10 cellular contexts compared by ENCODE assay signal in genomic region chrX:119756926-119757635, GRCh38. TPM values are rescaled to one million over a fixed set of nuclear protein-coding genes. Genes with fewer than 3 reads are reported as not detected.
DNase-seq lines count a peak whose midpoint lies in the region; ATAC-seq, FAIRE-seq and TF ChIP-seq lines count a peak whose summit lies in the region.
"Had no signal": no experiment of that assay in that cellular context is flagged by ENCODE, and none has a peak within 500 bp of the region (broad histone marks: within the 10 kb centered on the region; RNA-seq: fewer than 3 reads in every experiment).

No MANE protein-coding gene starts in this region.

- H3K27ac ChIP-seq in KMS-11 (peak overlapping the region; percentile 100), GM12878 (ENCODE audit: control insufficient read depth, insufficient read depth) (peak overlapping the region; percentile 93)

- H3K27me3 ChIP-seq in Caco-2 (replicated peaks; ENCODE audit: control insufficient read depth, insufficient read depth, low read length), result no peaks in the 10 kb centered on the region
- H3K27me3 ChIP-seq in KMS-11 (ENCODE audit: insufficient read depth, low read depth), result no peaks in the 10 kb centered on the region
- H3K27me3 ChIP-seq in GM12878 (replicated peaks in 1 of 2; ENCODE audit: control insufficient read depth in 2 of 2, insufficient read depth in 2 of 2, low read length in 1 of 2), result no peaks in the 10 kb centered on the region

- H3K27ac Mint-ChIP-seq in Caco-2 (ENCODE audit: unreplicated experiment), result peak overlapping the region; percentile 92
- H3K27ac Mint-ChIP-seq in nephron, result no peak overlapping the region

- H3K4me2 ChIP-seq in KMS-11 (peak overlapping the region; percentile 71), GM12878 (ENCODE audit: control insufficient read depth, insufficient read depth) (peak overlapping the region; percentile 80; the same call in 1 of the 2 replicates)

- WGBS in GM12878 (ENCODE audit: insufficient coverage, insufficient replicate concordance, low lambda C conversion rate, missing lambda C conversion rate), result 53% methylated on average over 10 of the region's 10 CpGs

- POLR2A ChIA-PET in Caco-2 (lab: Charles Lee) (interaction anchor here (2.4 kb wide), 1 partner anchor 34 kb away, joined by 28 read pairs; the partner anchor contains the start of gene RPL39), GM12878 (lab: Charles Lee) (interaction anchor here (0.7 to 7.7 kb wide), 6 partner anchors 17 to 114 kb away, joined by 3 to 42 read pairs (median 4); partner anchors contain the start of gene SEPTIN6)

- H3K4me1 ChIP-seq in Caco-2, result no peaks in the 10 kb centered on the region
- H3K4me1 ChIP-seq in KMS-11 (ENCODE audit: low read depth, poor library complexity, severe bottlenecking), result peaks cover 69% of the 10 kb centered on the region
- H3K4me1 ChIP-seq in GM12878 (ENCODE audit: control insufficient read depth, insufficient read depth, low read length), result peaks cover 44% of the 10 kb centered on the region

- no peaks in the 10 kb centered on the region for H4K20me1 ChIP-seq in KMS-11 (ENCODE audit: insufficient read depth)
- H4K20me1 ChIP-seq in GM12878 (ENCODE audit: control insufficient read depth, insufficient read depth), result no peaks in the 10 kb centered on the region

- H3K36me3 ChIP-seq in Caco-2 (ENCODE audit: control insufficient read depth, insufficient read depth, low read length) (no peaks in the 10 kb centered on the region), KMS-11 (ENCODE audit: insufficient read depth) (no peaks in the 10 kb centered on the region), GM12878 (ENCODE audit: control insufficient read depth in 2 of 2, insufficient read depth in 2 of 2, low read length in 1 of 2) (no peaks in the 10 kb centered on the region)
- H3K36me3 ChIP-seq: esophagus squamous epithelium had no signal

- peak overlapping the region; percentile 67; the same call in 1 of the 2 replicates for H2AFZ ChIP-seq in KMS-11 (ENCODE audit: low read depth)
- H2AFZ ChIP-seq in GM12878 (ENCODE audit: control insufficient read depth, low read depth, low read length), result peak overlapping the region; percentile 48; the same call in 1 of the 2 replicates

- CTCF ChIA-PET in Caco-2 (lab: Charles Lee) (interaction anchor here (0.5 to 2.4 kb wide), 3 partner anchors 72 to 339 kb away, joined by 3 to 6 read pairs (median 4); no protein-coding TSS in a partner anchor), GM12878 (lab: Yijun Ruan, JAX) (interaction anchor here (0.6 to 7.1 kb wide), 14 partner anchors 8 to 147 kb away, joined by 3 to 78 read pairs (median 5); partner anchors contain the start of gene RPL39)

- TF ChIP-seq RAD21 in GM12878 (IDR thresholded peaks at IDR 0.05; ENCODE audit: insufficient read depth, low read depth, low read length), result no peak

- H3K27me3 Mint-ChIP-seq in Caco-2 (ENCODE audit: insufficient read depth, unreplicated experiment) (no peaks in the 10 kb centered on the region), nephron (ENCODE audit: low read depth) (peaks cover 33% of the 10 kb centered on the region)

- H3K4me3 Mint-ChIP-seq in Caco-2 (ENCODE audit: unreplicated experiment), result peak overlapping the region; percentile 97
- peak overlapping the region; percentile 86 to 89 (median 87) for H3K4me3 Mint-ChIP-seq in nephron

- TF ChIP-seq POLR2A in GM12878 (IDR thresholded peaks at IDR 0.05; ENCODE audit: low read depth, low read length), result no peak

- H3K36me3 Mint-ChIP-seq in Caco-2 (ENCODE audit: insufficient read depth, unreplicated experiment) (no peaks in the 10 kb centered on the region), nephron (ENCODE audit: low read depth) (no peaks in the 10 kb centered on the region)

- no peak for TF ChIP-seq CTCF in Caco-2 (IDR thresholded peaks at IDR 0.05; ENCODE audit: insufficient read depth in 1 of 2, low read depth in 1 of 2, low read length in 1 of 2, severe bottlenecking in 1 of 2, unreplicated experiment in 1 of 2)
- TF ChIP-seq CTCF in KMS-11 (conservative IDR thresholded peaks at IDR 0.05; ENCODE audit: low read depth, low read length), result no peak
- no peak for TF ChIP-seq CTCF in GM12878 (IDR thresholded peaks at IDR 0.05 in 2 of 3, conservative IDR thresholded peaks at IDR 0.05 in 1 of 3; ENCODE audit: control insufficient read depth in 2 of 3, extremely low read depth in 1 of 3, insufficient read depth in 1 of 3, low read depth in 3 of 3, low read length in 3 of 3)
- no peak for TF ChIP-seq CTCF in nephron (IDR thresholded peaks at IDR 0.05; ENCODE audit: unreplicated experiment in 3 of 3)

- DNase-seq in Caco-2 (no peak), GM12878 (ENCODE audit: low read depth, low spot score) (no peak), CD1c-positive myeloid dendritic cell (ENCODE audit: extremely low spot score) (no peak)
- DNase-seq in activated CD4-positive, CD25-positive, alpha-beta regulatory T cell treated with anti-CD3 and anti-CD28 coated beads, Interleukin-2, amount 50 U/mL, for 72 hours, result no peak
- DNase-seq: esophagus squamous epithelium had no signal

- no peaks in the 10 kb centered on the region for H3K9me3 ChIP-seq in Caco-2
- H3K9me3 ChIP-seq in GM12878 (replicated peaks; ENCODE audit: control insufficient read depth, insufficient read depth, low read length), result no peaks in the 10 kb centered on the region; the same call in 2 of the 3 replicates
- H3K9me3 ChIP-seq: esophagus squamous epithelium had no signal

- no peak for FAIRE-seq in GM12878 (lab: Jason Lieb, UNC)
- FAIRE-seq: TTC549 had no signal

- RAD21 ChIA-PET in GM12878 (lab: Charles Lee; ENCODE audit: unreplicated experiment), result interaction anchor here (0.7 to 12.8 kb wide), 14 partner anchors 8 to 494 kb away, joined by 3 to 128 read pairs (median 4); partner anchors contain the start of genes NKRF, RPL39, SEPTIN6 and ZBTB33

- peak overlapping the region; percentile 86 for H3K9ac ChIP-seq in KMS-11
- peak overlapping the region; percentile 59 for H3K9ac ChIP-seq in GM12878 (ENCODE audit: control insufficient read depth, insufficient read depth, low read length)

- BruUV-seq in Caco-2 (replicated peaks; lab: Mats Ljungman, UMichigan), result TSS peak; percentile 27
- no TSS peak for BruUV-seq in GM12878 (replicated peaks; lab: Mats Ljungman, UMichigan)

- ATAC-seq in GM12878 (0 out of 3 replicates have a peak, but pooled peaks have one; percentile 4), GM19455 (IDR thresholded peaks at IDR 0.05; ENCODE audit: unreplicated experiment) (no peak), HG03439 (IDR thresholded peaks at IDR 0.05; ENCODE audit: unreplicated experiment) (no peak)

- H3K4me1 Mint-ChIP-seq in Caco-2 (ENCODE audit: low read depth, unreplicated experiment) (peaks cover 13% of the 10 kb centered on the region), nephron (peaks cover 21% of the 10 kb centered on the region)

- SMC1A ChIA-PET in GM12878 (lab: Charles Lee; ENCODE audit: uncharacterized antibody, unreplicated experiment), result interaction anchor here (0.9 to 6.5 kb wide), 15 partner anchors 13 to 138 kb away, joined by 3 to 61 read pairs (median 4); partner anchors contain the start of gene SEPTIN6

- H3K9me3 Mint-ChIP-seq in Caco-2 (ENCODE audit: unreplicated experiment) (no peaks in the 10 kb centered on the region), nephron (peaks cover 9% of the 10 kb centered on the region)

- H3K4me3 ChIP-seq in Caco-2 (ENCODE audit: low read depth, low read length) (peak overlapping the region; percentile 46), KMS-11 (IDR thresholded peaks at IDR 0.05; ENCODE audit: insufficient read depth, low read depth, low read length) (no peak overlapping the region), GM12878 (no peak overlapping the region)

- peaks cover 5% of the 10 kb centered on the region; the same call in 1 of the 2 replicates for H3K79me2 ChIP-seq in KMS-11 (ENCODE audit: insufficient read depth, low read depth)
- no peaks in the 10 kb centered on the region; the same call in none of the 2 replicates for H3K79me2 ChIP-seq in GM12878 (ENCODE audit: control insufficient read depth, insufficient read depth, low read length)

- intact Hi-C loops in Caco-2 (cut with micrococcal nuclease; ENCODE audit: unreplicated experiment) (loop anchor here (10.0 kb wide), 1 partner anchor 242 kb away; no protein-coding TSS in a partner anchor), GM12878 (cut with micrococcal nuclease; ENCODE audit: unreplicated experiment) (loop anchor here (1.0 to 2.0 kb wide), 3 partner anchors 22 to 109 kb away; no protein-coding TSS in a partner anchor)

- no peak for TF ChIP-seq EP300 in GM12878 (IDR thresholded peaks at IDR 0.05; ENCODE audit: borderline replicate concordance in 1 of 2, control insufficient read depth in 1 of 2, low read depth in 2 of 2, low read length in 2 of 2)

- in situ Hi-C loops in GM12878 (cut with MboI), result no loop called here

RNA-seq across cellular contexts. Expression of gene SOWAHD, which starts 1.3 kb away (rescaled TPM):
- total RNA-seq in Caco-2 (2022) (2.0 and 2.2 TPM in 2 replicates), GM12878 (2014; rRNA removed) (5.4 and 5.6 TPM in 2 replicates), GM12878 (2014; rRNA removed; fragmentation: Illumina TruSeq; extraction: Trizol) (1.5 and 1.6 TPM in 2 replicates), GM12878 (2021) (7.4 and 7.8 TPM in 2 replicates)
- total RNA-seq in GM12878 (2013; cell fraction: nucleolus; rRNA removed), result 3.8 and 5.0 TPM in 2 replicates
- polyA plus RNA-seq in GM12878 (2011; ENCODE audit: low read depth), result not detected
- polyA plus RNA-seq in GM12878 (2011; rRNA removed) (1.3 and 2.2 TPM in 2 replicates), GM12878 (2014; fragmentation: Illumina TruSeq; extraction: Trizol) (0.41 and 1.4 TPM in 2 replicates), GM12878 (2014; fragmentation: Nextera tagmentation; extraction: Ambion mirVana) (under 1 TPM; 0.27 to 0.69 TPM), GM12878 (2014; rRNA removed) (5.7 and 6.1 TPM in 2 replicates), GM12878 (2016; fragmentation: Nextera tagmentation; extraction: Ambion mirVana) (1 to 10 TPM; 2.9 to 3.7 TPM)
- polyA plus RNA-seq in GM12878 (2011; cell fraction: cytosol; rRNA removed), result 2.3 and 3.7 TPM in 2 replicates
- 2.3 TPM in 2 replicates for polyA plus RNA-seq in GM12878 (2011; cell fraction: nucleus; rRNA removed)
- polyA plus RNA-seq in GM12878 (2012), result 1.0 and 2.8 TPM in 2 replicates
- 0.37 and 1.6 TPM in 2 replicates for polyA minus RNA-seq in GM12878 (2011; rRNA and poly(A)+ RNA removed)
- polyA minus RNA-seq in GM12878 (2011; cell fraction: cytosol; rRNA and poly(A)+ RNA removed), result 0.94 and 1.1 TPM in 2 replicates
- 0.67 and 1.1 TPM in 2 replicates for polyA minus RNA-seq in GM12878 (2011; cell fraction: nucleus; rRNA and poly(A)+ RNA removed)

RNA-seq across cellular contexts. Expression of gene RPL39, which starts 34.3 kb away (rescaled TPM):
- 1,700 and 1,787 TPM in 2 replicates for total RNA-seq in Caco-2 (2022)
- 298 and 461 TPM in 2 replicates for total RNA-seq in GM12878 (2013; cell fraction: nucleolus; rRNA removed)
- 1,792 and 2,082 TPM in 2 replicates for total RNA-seq in GM12878 (2014; rRNA removed)
- 3,753 and 4,112 TPM in 2 replicates for total RNA-seq in GM12878 (2014; rRNA removed; fragmentation: Illumina TruSeq; extraction: Trizol)
- 2,274 and 2,439 TPM in 2 replicates for total RNA-seq in GM12878 (2021)
- polyA plus RNA-seq in GM12878 (2011; ENCODE audit: low read depth), result 4,793 TPM
- polyA plus RNA-seq in GM12878 (2011; rRNA removed), result 4,235 and 5,931 TPM in 2 replicates
- polyA plus RNA-seq in GM12878 (2011; cell fraction: cytosol; rRNA removed), result 2,324 and 2,798 TPM in 2 replicates
- polyA plus RNA-seq in GM12878 (2011; cell fraction: nucleus; rRNA removed), result 799 and 1,687 TPM in 2 replicates
- polyA plus RNA-seq in GM12878 (2012), result 9,814 and 10,250 TPM in 2 replicates
- 6,541 and 7,422 TPM in 2 replicates for polyA plus RNA-seq in GM12878 (2014; fragmentation: Illumina TruSeq; extraction: Trizol)
- 1,000 to 10,000 TPM; 4,146 to 5,350 TPM for polyA plus RNA-seq in GM12878 (2014; fragmentation: Nextera tagmentation; extraction: Ambion mirVana)
- polyA plus RNA-seq in GM12878 (2014; rRNA removed), result 2,881 and 3,581 TPM in 2 replicates
- polyA plus RNA-seq in GM12878 (2016; fragmentation: Nextera tagmentation; extraction: Ambion mirVana), result 1,000 to 10,000 TPM; 1,812 to 1,889 TPM
- 1,155 and 1,469 TPM in 2 replicates for polyA minus RNA-seq in GM12878 (2011; rRNA and poly(A)+ RNA removed)
- 295 and 328 TPM in 2 replicates for polyA minus RNA-seq in GM12878 (2011; cell fraction: cytosol; rRNA and poly(A)+ RNA removed)
- 71.3 and 90.8 TPM in 2 replicates for polyA minus RNA-seq in GM12878 (2011; cell fraction: nucleus; rRNA and poly(A)+ RNA removed)
